Comparison of ENCODE assay signal across 20 cellular contexts in genomic region chrX:41728125-41728524, GRCh38.
DNase-seq lines count a peak whose midpoint lies in the region; ATAC-seq, FAIRE-seq and TF ChIP-seq lines count a peak whose summit lies in the region.
"Had no signal": no experiment of that assay in that cellular context is flagged by ENCODE, and none has a peak within 500 bp of the region (broad histone marks: within the 10 kb centered on the region; RNA-seq: fewer than 3 reads in every experiment).

No MANE protein-coding gene starts in this region.

- H3F3A ChIP-seq in SU-DHL-6 (ENCODE audit: insufficient read depth) = peaks cover 59% of the 10 kb centered on the region

- no peaks in the 10 kb centered on the region for H4K20me1 ChIP-seq in SU-DHL-6 (ENCODE audit: low read depth, low read length)

- no peak overlapping the region for H2AFZ ChIP-seq in SU-DHL-6 (ENCODE audit: low read depth, low read length, severe bottlenecking)
- H2AFZ ChIP-seq: GM23338 had no signal

- no peak overlapping the region for H3K9ac ChIP-seq in SU-DHL-6 (ENCODE audit: low read length)
- H3K9ac ChIP-seq: BLaER1 treated with 17β-estradiol and CSF1 and Interleukin-3, amounts not matched to agents 10 nM and 100 nM had no signal

- no peaks in the 10 kb centered on the region for H3K9me2 ChIP-seq in SU-DHL-6 (replicated peaks; ENCODE audit: insufficient read depth, low read length)

- H3K79me2 ChIP-seq in SU-DHL-6 (ENCODE audit: insufficient read depth, low read length) = peaks cover 26% of the 10 kb centered on the region; the same call in 1 of the 2 replicates

- no peaks in the 10 kb centered on the region for H3K27me3 ChIP-seq in SU-DHL-6 (ENCODE audit: low read length)

- H3K9me3 ChIP-seq in SU-DHL-6 (ENCODE audit: insufficient read depth, low read length) = no peaks in the 10 kb centered on the region
- H3K9me3 ChIP-seq: BLaER1 treated with 17β-estradiol and CSF1 and Interleukin-3, amounts not matched to agents 10 nM and 100 nM had no signal

- peak; percentile 3 for DNase-seq in GM20000 (ENCODE audit: low spot score)
- DNase-seq in T-helper 1 cell = no peak
- DNase-seq in nucleus accumbens (lab: John Stamatoyannopoulos, UW) = no peak
- no peak for DNase-seq in NCI-H1694 (lab: John Stamatoyannopoulos, UW)
- no peak for DNase-seq in DMS153 treated with DMSO at 0.1 percent for 48 hours (lab: John Stamatoyannopoulos, UW; ENCODE audit: unreplicated experiment)
- DNase-seq: Calu3; CD8-positive, alpha-beta T cell; DMS53; DND-41; EL; HCEC 1CT; IMR-90 had no signal

- H3K4me3 ChIP-seq in SU-DHL-6 (ENCODE audit: insufficient read depth, low read length, poor library complexity, severe bottlenecking) = no peak overlapping the region
- H3K4me3 ChIP-seq: BLaER1 treated with 17β-estradiol and CSF1 and Interleukin-3, amounts not matched to agents 10 nM and 100 nM; GM23338; K562 had no signal

- no peak for TF ChIP-seq CTCF in GM20000 (IDR thresholded peaks at IDR 0.05; ENCODE audit: extremely low read depth, missing control alignments)
- TF ChIP-seq CTCF in SU-DHL-6 (IDR thresholded peaks at IDR 0.05; ENCODE audit: insufficient read depth, low read length, poor library complexity, severe bottlenecking) = no peak

- ATAC-seq in GM18519 (IDR thresholded peaks at IDR 0.05; ENCODE audit: low FRiP score, unreplicated experiment) = peak; percentile 59
- ATAC-seq: CD8-positive, alpha-beta T cell; GM23338; K562 had no signal

- H3K36me3 ChIP-seq in SU-DHL-6 (ENCODE audit: low read length) = peaks cover 6% of the 10 kb centered on the region; the same call in 1 of the 2 replicates
- H3K36me3 ChIP-seq: BLaER1 treated with 17β-estradiol and CSF1 and Interleukin-3, amounts not matched to agents 10 nM and 100 nM had no signal

- H3K27ac ChIP-seq in SU-DHL-6 (ENCODE audit: low read depth, low read length) = peak overlapping the region; percentile 96
- H3K27ac ChIP-seq: BLaER1 treated with 17β-estradiol and CSF1 and Interleukin-3, amounts not matched to agents 10 nM and 100 nM had no signal

- H3K4me2 ChIP-seq in SU-DHL-6 (ENCODE audit: low read depth, low read length, poor library complexity, severe bottlenecking) = peak overlapping the region; percentile 97
- H3K4me2 ChIP-seq: BLaER1 treated with 17β-estradiol and CSF1 and Interleukin-3, amounts not matched to agents 10 nM and 100 nM; GM23338 had no signal

- peak; percentile 47 for FAIRE-seq in islet of Langerhans (lab: Jason Lieb, UNC)
- FAIRE-seq: GM12892, H54, K562 had no signal
